22 cellular contexts compared by ENCODE assay signal in genomic region chr16:56327071-56327928, GRCh38.
"Had no signal": no experiment of that assay in that cellular context is flagged by ENCODE, and none has a peak within 500 bp of the region (broad histone marks: within the 10 kb centered on the region; RNA-seq: fewer than 3 reads in every experiment).

No MANE protein-coding gene starts in this region.

- H3K27ac ChIP-seq: colonic mucosa, foreskin keratinocyte, parathyroid adenoma, psoas muscle, sigmoid colon, skin epidermis had no signal

- DNase-seq: colonic mucosa; dermis blood vessel endothelial cell; effector CD4-positive, alpha-beta T cell; endodermal cell; erythroblast; foreskin keratinocyte; immature natural killer cell; left colon; mesendoderm; naive B cell; psoas muscle; sigmoid colon; stimulated activated CD4-positive, alpha-beta T cell treated with anti-CD3 and anti-CD28 coated beads, Interleukin-2, amount 100 ng/mL, for 24 hours; stimulated activated CD4-positive, alpha-beta T cell treated with anti-CD3 and anti-CD28 coated beads, Interleukin-4, amount 100 ng/mL, for 4 hours; stimulated activated naive B cell treated with anti-CD40 and anti-IgM and Interleukin-4, amounts not matched to agents 10 μg/mL and 1 μg/mL and 100 μg/mL, for 72 hours; stimulated activated naive CD8-positive, alpha-beta T cell treated with anti-CD3 and anti-CD28 coated beads, Interleukin-15, amount 100 ng/mL, for 72 hours; trophoblast cell had no signal

- H3K27me3 ChIP-seq: colonic mucosa, foreskin keratinocyte, sigmoid colon had no signal

- FAIRE-seq: endothelial cell of umbilical vein, keratinocyte, urothelium cell line had no signal

- H3K4me1 ChIP-seq: colonic mucosa, parathyroid adenoma, psoas muscle had no signal

- H3K9me3 ChIP-seq: colonic mucosa, psoas muscle, sigmoid colon had no signal

- H2AFZ ChIP-seq: parathyroid adenoma had no signal

- H3K4me3 ChIP-seq: colonic mucosa, psoas muscle, sigmoid colon, skin epidermis had no signal

- H3K36me3 ChIP-seq: colonic mucosa had no signal

- H3K9ac ChIP-seq: parathyroid adenoma had no signal

- ATAC-seq: foreskin keratinocyte; left colon; psoas muscle; stimulated activated naive B cell treated with anti-CD40 and anti-IgM and Interleukin-4, amounts not matched to agents 10 μg/mL and 1 μg/mL and 100 μg/mL, for 72 hours; stimulated activated naive CD8-positive, alpha-beta T cell treated with anti-CD3 and anti-CD28 coated beads, Interleukin-15, amount 100 ng/mL, for 72 hours had no signal
